Comparison of ENCODE assay signal across 14 cellular contexts in the genomic region with DNA sequence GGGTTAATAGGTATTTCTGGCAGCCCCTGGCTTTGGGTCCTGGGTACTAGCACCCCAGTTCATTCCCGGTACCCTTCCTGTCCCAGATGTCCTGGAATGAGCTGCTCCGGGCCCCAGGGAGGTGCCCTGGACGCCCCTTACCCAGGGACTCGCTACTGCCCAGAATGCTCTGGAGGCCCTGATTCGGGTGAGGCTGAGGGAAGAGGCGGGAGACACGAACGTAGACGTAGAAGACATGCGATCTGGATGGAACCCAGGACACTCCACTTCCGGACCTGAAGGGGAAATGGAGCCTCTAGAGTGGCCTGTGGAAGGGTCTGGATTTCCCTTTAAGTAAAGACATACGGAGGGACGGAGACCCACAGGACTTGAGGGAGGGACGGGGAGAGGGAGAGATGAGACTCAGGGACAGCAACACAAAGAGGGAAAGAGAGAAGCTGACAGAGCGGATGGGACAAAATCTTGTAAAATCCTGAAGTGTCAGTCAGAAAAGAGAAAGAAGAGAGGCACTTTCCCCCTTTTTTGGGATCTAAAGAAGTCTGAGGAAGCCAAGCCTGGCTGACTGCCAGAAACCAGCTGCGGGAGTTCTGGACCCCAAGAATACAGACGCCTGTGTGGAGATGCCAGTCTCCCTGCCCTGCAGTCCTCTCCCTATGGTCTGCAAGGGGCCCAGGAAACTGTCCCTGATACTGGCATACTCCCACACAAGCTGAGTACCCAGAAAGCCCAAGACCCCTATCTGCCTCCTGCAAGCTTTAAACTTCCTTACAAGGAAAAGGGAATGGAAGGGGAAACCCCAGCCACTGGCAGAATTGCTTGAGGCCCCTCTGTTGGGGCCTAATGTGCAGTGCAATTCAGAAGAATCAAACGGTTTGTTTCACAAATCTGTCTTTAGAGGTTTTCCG. TPM values are rescaled to one million over a fixed set of nuclear protein-coding genes. Genes with fewer than 3 reads are reported as not detected.
DNase-seq lines count a peak whose midpoint lies in the region; ATAC-seq and TF ChIP-seq lines count a peak whose summit lies in the region.
"Had no signal": no experiment of that assay in that cellular context is flagged by ENCODE, and none has a peak within 500 bp of the region (broad histone marks: within the 10 kb centered on the region; RNA-seq: fewer than 3 reads in every experiment).

No MANE protein-coding gene starts in this region.

- POLR2A ChIA-PET in Caco-2 (lab: Charles Lee): interaction anchor here (0.6 to 1.5 kb wide), 2 partner anchors 12 to 15 kb away, joined by 3 to 4 read pairs; no protein-coding TSS in a partner anchor

- DNase-seq in Caco-2 (no peak), neural progenitor cell (ENCODE audit: low spot score) (no peak), kidney glomerular epithelial cell (lab: John Stamatoyannopoulos, UW) (no peak), NCI-H69 (lab: John Stamatoyannopoulos, UW) (no peak)
- no peak for DNase-seq in central memory CD8-positive, alpha-beta T cell (ENCODE audit: low spot score in 2 of 2)
- DNase-seq: left ventricle myocardium superior, NCI-H187 treated with DMSO at 0.1 percent for 48 hours, T-helper 9 cell had no signal

- no peaks in the 10 kb centered on the region for H3K27me3 ChIP-seq in Caco-2 (replicated peaks; ENCODE audit: control insufficient read depth, insufficient read depth, low read length)
- H3K27me3 ChIP-seq in HUES6 (ENCODE audit: control insufficient read depth, insufficient read depth, low read length): peaks cover 100% of the 10 kb centered on the region
- peaks cover 100% of the 10 kb centered on the region for H3K27me3 ChIP-seq in neural progenitor cell

- H3K4me1 ChIP-seq in Caco-2 (peaks cover 27% of the 10 kb centered on the region), HUES6 (ENCODE audit: control insufficient read depth, insufficient read depth, low read length) (peaks cover 39% of the 10 kb centered on the region), neural progenitor cell (no peaks in the 10 kb centered on the region)
- H3K4me1 ChIP-seq: parathyroid adenoma had no signal

- H3K4me3 ChIP-seq in Caco-2 (ENCODE audit: low read depth, low read length) (peak overlapping the region; percentile 44), HUES6 (ENCODE audit: low read depth, low read length) (peak overlapping the region; percentile 61), neural progenitor cell (no peak overlapping the region)

- ATAC-seq in central memory CD8-positive, alpha-beta T cell (replicated peaks; ENCODE audit: extremely low read depth, poor library complexity, severe bottlenecking): no peak
- no peak for ATAC-seq in GM21367 (IDR thresholded peaks at IDR 0.05; ENCODE audit: unreplicated experiment)
- ATAC-seq: gastroesophageal sphincter; stimulated activated naive CD8-positive, alpha-beta T cell treated with anti-CD3 and anti-CD28 coated beads, Interleukin-15, Interleukin-2, amounts not matched to agents 100 U/mL and 50 U/mL, for 24 hours had no signal

- H3K36me3 Mint-ChIP-seq in Caco-2 (ENCODE audit: insufficient read depth, unreplicated experiment): peaks cover 4% of the 10 kb centered on the region
- H3K36me3 Mint-ChIP-seq in central memory CD8-positive, alpha-beta T cell (ENCODE audit: insufficient read depth): peaks cover 21% of the 10 kb centered on the region
- peaks cover 3% of the 10 kb centered on the region for H3K36me3 Mint-ChIP-seq in neural progenitor cell

- TF ChIP-seq CTCF in Caco-2 (IDR thresholded peaks at IDR 0.05; ENCODE audit: insufficient read depth in 1 of 2, low read depth in 1 of 2, low read length in 1 of 2, severe bottlenecking in 1 of 2, unreplicated experiment in 1 of 2) (no peak), neural progenitor cell (IDR thresholded peaks at IDR 0.05) (no peak)

- peaks cover 5% of the 10 kb centered on the region for H3K27me3 Mint-ChIP-seq in Caco-2 (ENCODE audit: insufficient read depth, unreplicated experiment)
- peaks cover 100% of the 10 kb centered on the region for H3K27me3 Mint-ChIP-seq in central memory CD8-positive, alpha-beta T cell
- peaks cover 96% of the 10 kb centered on the region for H3K27me3 Mint-ChIP-seq in neural progenitor cell (ENCODE audit: insufficient read depth, low read depth)

- CTCF ChIA-PET in Caco-2 (lab: Charles Lee): interaction anchor here (0.6 to 7.4 kb wide), 10 partner anchors 8 to 159 kb away, joined by 3 to 163 read pairs (median 6); no protein-coding TSS in a partner anchor

- TSS peak; percentile 59 for BruUV-seq in Caco-2 (replicated peaks; lab: Mats Ljungman, UMichigan)

- no peak overlapping the region for H2AFZ ChIP-seq in neural progenitor cell (replicated peaks)
- H2AFZ ChIP-seq: parathyroid adenoma had no signal

- H3K27ac ChIP-seq in HUES6 (ENCODE audit: low read depth, low read length): no peak overlapping the region
- no peak overlapping the region for H3K27ac ChIP-seq in neural progenitor cell
- H3K27ac ChIP-seq: gastroesophageal sphincter, parathyroid adenoma had no signal

- no peaks in the 10 kb centered on the region for H3K79me2 ChIP-seq in neural progenitor cell (ENCODE audit: low read depth)
- H3K79me2 ChIP-seq: parathyroid adenoma had no signal

- H4K20me1 ChIP-seq in neural progenitor cell (ENCODE audit: low read depth): peaks cover 83% of the 10 kb centered on the region

- no peaks in the 10 kb centered on the region for H3F3A ChIP-seq in neural progenitor cell (ENCODE audit: low read depth)

- no peaks in the 10 kb centered on the region for H3K9me3 ChIP-seq in Caco-2
- no peaks in the 10 kb centered on the region for H3K9me3 ChIP-seq in HUES6 (ENCODE audit: control insufficient read depth, insufficient read depth, low read depth, low read length)
- H3K9me3 ChIP-seq in neural progenitor cell (ENCODE audit: low read depth): no peaks in the 10 kb centered on the region
- H3K9me3 ChIP-seq: gastroesophageal sphincter had no signal

- H3K4me3 Mint-ChIP-seq in Caco-2 (ENCODE audit: unreplicated experiment) (peak overlapping the region; percentile 83), neural progenitor cell (no peak overlapping the region)
- peak overlapping the region; percentile 75 for H3K4me3 Mint-ChIP-seq in central memory CD8-positive, alpha-beta T cell

- H3K4me2 ChIP-seq in neural progenitor cell: peak overlapping the region; percentile 62

- H3K9ac ChIP-seq in HUES6 (ENCODE audit: low read length) (peak overlapping the region; percentile 47), neural progenitor cell (no peak overlapping the region)
- H3K9ac ChIP-seq: parathyroid adenoma had no signal

- H3K9me3 Mint-ChIP-seq in Caco-2 (ENCODE audit: unreplicated experiment) (no peaks in the 10 kb centered on the region), neural progenitor cell (peaks cover 13% of the 10 kb centered on the region)
- no peaks in the 10 kb centered on the region for H3K9me3 Mint-ChIP-seq in central memory CD8-positive, alpha-beta T cell

- H3K36me3 ChIP-seq in Caco-2 (ENCODE audit: control insufficient read depth, insufficient read depth, low read length): no peaks in the 10 kb centered on the region
- H3K36me3 ChIP-seq in HUES6 (ENCODE audit: control insufficient read depth, insufficient read depth, low read length): no peaks in the 10 kb centered on the region
- H3K36me3 ChIP-seq in neural progenitor cell: no peaks in the 10 kb centered on the region
- H3K36me3 ChIP-seq: gastroesophageal sphincter had no signal

- H3K27ac Mint-ChIP-seq in Caco-2 (ENCODE audit: unreplicated experiment): no peak overlapping the region
- H3K27ac Mint-ChIP-seq in central memory CD8-positive, alpha-beta T cell (ENCODE audit: low read depth): peak overlapping the region; percentile 87
- no peak overlapping the region for H3K27ac Mint-ChIP-seq in neural progenitor cell

- intact Hi-C loops in Caco-2 (cut with micrococcal nuclease; ENCODE audit: unreplicated experiment): no loop called here

- H3K4me1 Mint-ChIP-seq in Caco-2 (ENCODE audit: low read depth, unreplicated experiment) (peaks cover 6% of the 10 kb centered on the region), neural progenitor cell (peaks cover 2% of the 10 kb centered on the region)
- H3K4me1 Mint-ChIP-seq in central memory CD8-positive, alpha-beta T cell: peaks cover 38% of the 10 kb centered on the region

RNA-seq across cellular contexts. Expression of gene HOXB13, which starts 1.0 kb away (rescaled TPM):
- total RNA-seq in Caco-2 (2022): 4.3 and 5.5 TPM in 2 replicates
- total RNA-seq in neural progenitor cell (ENCODE audit: low replicate concordance): not detected in 2 replicates
- total RNA-seq: dermis microvascular lymphatic vessel endothelial cell, gastroesophageal sphincter, left ventricle myocardium superior had no signal

RNA-seq across cellular contexts. Expression of gene PRAC2, which starts 6.6 kb away (rescaled TPM):
- not detected in 2 replicates for total RNA-seq in Caco-2 (2022)
- not detected in 2 replicates for total RNA-seq in neural progenitor cell (ENCODE audit: low replicate concordance)
- total RNA-seq: dermis microvascular lymphatic vessel endothelial cell, gastroesophageal sphincter, left ventricle myocardium superior had no signal

RNA-seq across cellular contexts. Expression of gene PRAC1, which starts 7.3 kb away (rescaled TPM):
- total RNA-seq in Caco-2 (2022): not detected in 2 replicates
- total RNA-seq in neural progenitor cell (ENCODE audit: low replicate concordance): not detected in 2 replicates
- total RNA-seq: dermis microvascular lymphatic vessel endothelial cell, gastroesophageal sphincter, left ventricle myocardium superior had no signal
